17 cellular contexts compared by ENCODE assay signal in genomic region chr1:95323117-95323516, GRCh38.
DNase-seq lines count a peak whose midpoint lies in the region; ATAC-seq and TF ChIP-seq lines count a peak whose summit lies in the region.
"Had no signal": no experiment of that assay in that cellular context is flagged by ENCODE, and none has a peak within 500 bp of the region (broad histone marks: within the 10 kb centered on the region; RNA-seq: fewer than 3 reads in every experiment).

No MANE protein-coding gene starts in this region.

- peaks cover 0 to 2% (median 0%) of the 10 kb centered on the region in 5 experiments for H3K9me3 Mint-ChIP-seq in brain
- H3K9me3 Mint-ChIP-seq: T-cell had no signal

- TF ChIP-seq CTCF in brain (conservative IDR thresholded peaks at IDR 0.05) (no peak), Peyer's patch (IDR thresholded peaks at IDR 0.05) (no peak)

- DNase-seq in AG08395 (ENCODE audit: low spot score), result peak; percentile 19
- peak; percentile 29 for DNase-seq in H4 (ENCODE audit: low spot score)
- DNase-seq in iPS-NIHi7 (ENCODE audit: extremely low spot score), result peak; percentile 25
- DNase-seq in activated T-cell treated with anti-CD3 and anti-CD28 coated beads, Interleukin-2, amount 50 U/mL, for 48 hours, result no peak
- DNase-seq in Peyer's patch, result no peak
- DNase-seq: mucosa of descending colon; NCI-H2171 treated with DMSO at 0.1 percent for 48 hours; stimulated activated CD4-positive, alpha-beta T cell treated with anti-CD3 and anti-CD28 coated beads, Interleukin-1b, Interleukin-23, amount 100 ng/mL, for 48 hours; T-cell; upper lobe of left lung had no signal

- no peaks in the 10 kb centered on the region for H3K36me3 ChIP-seq in Peyer's patch
- H3K36me3 ChIP-seq: BLaER1, upper lobe of left lung had no signal

- no peak for ATAC-seq in GM18873 (IDR thresholded peaks at IDR 0.05; ENCODE audit: low FRiP score, unreplicated experiment)
- ATAC-seq in HG03045 (IDR thresholded peaks at IDR 0.05; ENCODE audit: unreplicated experiment), result no peak
- ATAC-seq: activated CD4-positive, CD25-positive, alpha-beta regulatory T cell treated with anti-CD3 and anti-CD28 coated beads, Interleukin-2, amount 50 U/mL, for 24 hours; mucosa of descending colon; T-cell had no signal

- H3K4me3 ChIP-seq in Peyer's patch, result no peak overlapping the region
- H3K4me3 ChIP-seq: BLaER1, mucosa of descending colon, upper lobe of left lung had no signal

- peaks cover 38% of the 10 kb centered on the region for H3K4me1 Mint-ChIP-seq in brain
- H3K4me1 Mint-ChIP-seq: T-cell had no signal

- no peaks in the 10 kb centered on the region for H3K4me1 ChIP-seq in Peyer's patch
- H3K4me1 ChIP-seq: upper lobe of left lung had no signal

- H3K27me3 Mint-ChIP-seq in brain, result peaks cover 4% of the 10 kb centered on the region

- no peak overlapping the region for H3K27ac ChIP-seq in Peyer's patch
- H3K27ac ChIP-seq: BLaER1, epithelial cell of prostate, upper lobe of left lung had no signal

- H3K4me3 Mint-ChIP-seq in brain, result no peak overlapping the region
- H3K4me3 Mint-ChIP-seq: activated naive CD8-positive, alpha-beta T cell; T-cell had no signal

- no peaks in the 10 kb centered on the region for H3K27me3 ChIP-seq in Peyer's patch
- H3K27me3 ChIP-seq: BLaER1, upper lobe of left lung had no signal

- no peaks in the 10 kb centered on the region for H3K36me3 Mint-ChIP-seq in brain
- H3K36me3 Mint-ChIP-seq: activated naive CD8-positive, alpha-beta T cell; T-cell had no signal

- peak overlapping the region in 3 of 5 experiments; percentile 12 to 70 (median 68) for H3K27ac Mint-ChIP-seq in brain
- H3K27ac Mint-ChIP-seq: activated naive CD8-positive, alpha-beta T cell; T-cell had no signal

- TF ChIP-seq POLR2A in Peyer's patch (IDR thresholded peaks at IDR 0.05), result no peak

- H3K9me3 ChIP-seq in Peyer's patch, result no peaks in the 10 kb centered on the region
- H3K9me3 ChIP-seq: BLaER1, mucosa of descending colon, upper lobe of left lung had no signal

Comparison
In these comparisons a context has a peak if more than half of its experiments do, and no peak if none do; other contexts are left out.
1. DNase-seq: peak in AG08395 (single experiment), H4 (single experiment) and iPS-NIHi7 (single experiment); none in activated T-cell treated with anti-CD3 and anti-CD28 coated beads, Interleukin-2, amount 50 U/mL, for 48 hours (0 of 2) and Peyer's patch (0 of 3).